13 cellular contexts compared by ENCODE assay signal in genomic region chr3:133882986-133883586, GRCh38.
"Had no signal": no experiment of that assay in that cellular context is flagged by ENCODE, and none has a peak within 500 bp of the region (broad histone marks: within the 10 kb centered on the region; RNA-seq: fewer than 3 reads in every experiment).

No MANE protein-coding gene starts in this region.

- H3K4me3 Mint-ChIP-seq: stimulated activated naive B cell treated with anti-CD40 and anti-IgM and Interleukin-4, amounts not matched to agents 10 μg/mL and 1 μg/mL and 100 μg/mL, for 72 hours; T-helper 2 cell treated with Interferon-gamma antibody and Interleukin-4, amounts not matched to agents 5 μg/mL and 100 μg/mL, for 36 hours had no signal

- H3K27ac Mint-ChIP-seq: stimulated activated naive B cell treated with anti-CD40 and anti-IgM and Interleukin-4, amounts not matched to agents 10 μg/mL and 1 μg/mL and 100 μg/mL, for 72 hours; T-helper 2 cell treated with Interferon-gamma antibody and Interleukin-4, amounts not matched to agents 5 μg/mL and 100 μg/mL, for 36 hours had no signal

- DNase-seq: activated CD4-positive, alpha-beta T cell treated with anti-CD3 and anti-CD28 coated beads for 1 hour; activated CD4-positive, alpha-beta T cell treated with anti-CD3 and anti-CD28 coated beads, Interleukin-2, amount 50 U/mL, for 48 hours; activated effector memory CD4-positive, alpha-beta T cell treated with Interleukin-2 at 50 U/mL for 16 hours; amniotic stem cell; body of pancreas; dermis blood vessel endothelial cell; glutamatergic neuron; posterior cingulate gyrus; stimulated activated naive B cell treated with anti-CD40 and anti-IgM and Interleukin-4, amounts not matched to agents 10 μg/mL and 1 μg/mL and 100 μg/mL, for 72 hours; SW 1271 had no signal

- H3K27me3 ChIP-seq: body of pancreas had no signal

- H3K27ac ChIP-seq: body of pancreas had no signal

- H3K4me3 ChIP-seq: body of pancreas, smooth muscle cell had no signal

- H3K36me3 Mint-ChIP-seq: activated naive CD4-positive, alpha-beta T cell treated with anti-CD3 and anti-CD28 coated beads, Interleukin-2, amount 50 U/mL, for 72 hours; stimulated activated naive B cell treated with anti-CD40 and anti-IgM and Interleukin-4, amounts not matched to agents 10 μg/mL and 1 μg/mL and 100 μg/mL, for 72 hours had no signal

- ATAC-seq: body of pancreas had no signal

- H3K4me1 ChIP-seq: body of pancreas had no signal
